17 cellular contexts compared by ENCODE assay signal in genomic region chr7:157844611-157845010, GRCh38.
DNase-seq lines count a peak whose midpoint lies in the region; ATAC-seq, FAIRE-seq and TF ChIP-seq lines count a peak whose summit lies in the region.
"Had no signal": no experiment of that assay in that cellular context is flagged by ENCODE, and none has a peak within 500 bp of the region (broad histone marks: within the 10 kb centered on the region; RNA-seq: fewer than 3 reads in every experiment).

No MANE protein-coding gene starts in this region.

- H2BK5ac ChIP-seq in H1 (ENCODE audit: low read depth, low read length) = no peak overlapping the region

- no peak overlapping the region for H3K23ac ChIP-seq in H1 (ENCODE audit: insufficient read length)

- H2BK120ac ChIP-seq in H1 (replicated peaks; ENCODE audit: low read depth, low read length) = no peak overlapping the region

- BruUV-seq in HCT116 (replicated peaks; lab: Mats Ljungman, UMichigan) = no TSS peak

- H3K27ac ChIP-seq in HCT116 (ENCODE audit: low read depth, low read length) = no peak overlapping the region
- H3K27ac ChIP-seq in H1 (ENCODE audit: low read depth, low read length) = no peak overlapping the region
- H3K27ac ChIP-seq in neural progenitor cell = no peak overlapping the region
- H3K27ac ChIP-seq in upper lobe of right lung = no peak overlapping the region

- DNase-seq in HCT116 (ENCODE audit: low read depth, low spot score) (no peak), H1 (ENCODE audit: low read depth in 1 of 2, low spot score in 2 of 2) (no peak), neural progenitor cell (ENCODE audit: low spot score) (no peak), upper lobe of right lung (peak; percentile 31), 8988T (no peak), NCI-H2171 (lab: John Stamatoyannopoulos, UW) (no peak)
- DNase-seq: Calu3; CD8-positive, alpha-beta T cell; DMS79 treated with DMSO at 0.1 percent for 48 hours; GF-D8; H7 had no signal

- peak overlapping the region; percentile 78 for H4K91ac ChIP-seq in H1 (replicated peaks; ENCODE audit: insufficient read length, low read length)

- H3K9me3 Mint-ChIP-seq in neural progenitor cell = peaks cover 6% of the 10 kb centered on the region
- H3K9me3 Mint-ChIP-seq: CD8-positive, alpha-beta T cell; GM23338; IgD-negative memory B cell had no signal

- intact Hi-C loops in HCT116 (cut with micrococcal nuclease) (no loop called here), upper lobe of right lung (cut with DNase I) (no loop called here)

- peaks cover 6% of the 10 kb centered on the region for H3K27me3 Mint-ChIP-seq in neural progenitor cell (ENCODE audit: insufficient read depth, low read depth)
- H3K27me3 Mint-ChIP-seq: B cell had no signal

- H3K27me3 ChIP-seq in HCT116 (ENCODE audit: insufficient read depth, low read length) (no peaks in the 10 kb centered on the region), H1 (replicated peaks in 1 of 4; ENCODE audit: control insufficient read depth in 3 of 4, extremely low read depth in 1 of 4, insufficient read depth in 3 of 4, low read length in 3 of 4) (peaks cover 0 to 1% (median 0%) of the 10 kb centered on the region in 4 experiments; a peak in 1 of 7 replicates), neural progenitor cell (no peaks in the 10 kb centered on the region), upper lobe of right lung (peaks cover 8% of the 10 kb centered on the region)

- H2BK12ac ChIP-seq in H1 (ENCODE audit: low read depth, low read length) = peak overlapping the region; percentile 63; the same call in 1 of the 2 replicates

- peak overlapping the region; percentile 38; the same call in 1 of the 2 replicates for H3K4me2 ChIP-seq in HCT116 (ENCODE audit: low read length)
- no peak overlapping the region for H3K4me2 ChIP-seq in H1 (ENCODE audit: insufficient read depth in 1 of 2, low read depth in 2 of 2, low read length in 2 of 2)
- H3K4me2 ChIP-seq in neural progenitor cell = no peak overlapping the region
- H3K4me2 ChIP-seq: GM23338 had no signal

- H3K18ac ChIP-seq in H1 (ENCODE audit: extremely low read depth, low read length) = no peak overlapping the region; the same call in 1 of the 2 replicates

- H3K36me3 ChIP-seq in HCT116 (ENCODE audit: control insufficient read depth in 1 of 2, insufficient read depth in 2 of 2, low read length in 2 of 2) = no peaks in the 10 kb centered on the region
- H3K36me3 ChIP-seq in H1 (ENCODE audit: control insufficient read depth in 2 of 4, insufficient read depth in 4 of 4, low read length in 3 of 4) = no peaks in the 10 kb centered on the region; a peak in 1 of 8 replicates
- H3K36me3 ChIP-seq in neural progenitor cell = no peaks in the 10 kb centered on the region
- H3K36me3 ChIP-seq in upper lobe of right lung = no peaks in the 10 kb centered on the region
- H3K36me3 ChIP-seq: BLaER1 treated with 17β-estradiol and CSF1 and Interleukin-3, amounts not matched to agents 10 nM and 100 nM had no signal

- POLR2A ChIA-PET in HCT116 (lab: Charles Lee) (no interaction called here), H1 (lab: Charles Lee; ENCODE audit: partially characterized antibody) (no interaction called here)

- no peak for FAIRE-seq in H1 (lab: Jason Lieb, UNC)
- FAIRE-seq: HepG2 had no signal

- no peaks in the 10 kb centered on the region for H3K79me1 ChIP-seq in H1 (ENCODE audit: low read depth, low read length)

- H3K4me3 Mint-ChIP-seq in neural progenitor cell = no peak overlapping the region
- H3K4me3 Mint-ChIP-seq: B cell; CD8-positive, alpha-beta T cell; GM23338; IgD-negative memory B cell had no signal

- H3K36me3 Mint-ChIP-seq in neural progenitor cell = no peaks in the 10 kb centered on the region
- H3K36me3 Mint-ChIP-seq: CD8-positive, alpha-beta T cell; IgD-negative memory B cell had no signal

- RAD21 ChIA-PET in HCT116 (lab: Charles Lee; ENCODE audit: low non-redundant PET in 1 of 2, low total read pairs in 2 of 2, uncharacterized antibody in 2 of 2, unreplicated experiment in 2 of 2) = no interaction called here

- WGBS in H1 (ENCODE audit: extremely low coverage in 1 of 2, insufficient coverage in 1 of 2, insufficient read length in 1 of 2, insufficient replicate concordance in 2 of 2, low coverage in 1 of 2, low lambda C conversion rate in 2 of 2, missing lambda C conversion rate in 1 of 2), 2 experiments = 94% methylated on average over 17 of the region's 17 CpGs; no CpG with 5 or more reads in 1 of the 2 experiments

- peaks cover 34% of the 10 kb centered on the region for H3F3A ChIP-seq in neural progenitor cell (ENCODE audit: low read depth)

- H3K27ac Mint-ChIP-seq in neural progenitor cell = peak overlapping the region; percentile 90
- H3K27ac Mint-ChIP-seq: B cell; CD8-positive, alpha-beta T cell; GM23338; IgD-negative memory B cell had no signal

- H4K20me1 ChIP-seq in HCT116 (ENCODE audit: insufficient read depth) (no peaks in the 10 kb centered on the region), H1 (replicated peaks in 1 of 2; ENCODE audit: control insufficient read depth in 1 of 2, insufficient read depth in 2 of 2, low read length in 2 of 2) (peaks cover 0 to under 1% of the 10 kb centered on the region in 2 experiments), neural progenitor cell (ENCODE audit: low read depth) (no peaks in the 10 kb centered on the region)
- H4K20me1 ChIP-seq: BLaER1 treated with 17β-estradiol and CSF1 and Interleukin-3, amounts not matched to agents 10 nM and 100 nM had no signal

- no peak overlapping the region for H3K4me3 ChIP-seq in HCT116 (replicated peaks in 1 of 2; ENCODE audit: low read depth in 1 of 2, low read length in 2 of 2)
- H3K4me3 ChIP-seq in H1 (ENCODE audit: extremely low read depth in 1 of 4, insufficient read depth in 2 of 4, low read depth in 3 of 4, low read length in 4 of 4) = no peak overlapping the region
- H3K4me3 ChIP-seq in neural progenitor cell = no peak overlapping the region
- no peak overlapping the region for H3K4me3 ChIP-seq in upper lobe of right lung
- H3K4me3 ChIP-seq: BLaER1 treated with 17β-estradiol and CSF1 and Interleukin-3, amounts not matched to agents 10 nM and 100 nM; GM23338 had no signal

- no peak for TF ChIP-seq CTCF in HCT116 (IDR thresholded peaks at IDR 0.05 in 2 of 3, conservative IDR thresholded peaks at IDR 0.05 in 1 of 3; ENCODE audit: borderline replicate concordance in 1 of 3, insufficient read depth in 1 of 3, low read depth in 2 of 3, low read length in 2 of 3)
- TF ChIP-seq CTCF in H1 (IDR thresholded peaks at IDR 0.05; ENCODE audit: control extremely low read depth in 1 of 3, insufficient read depth in 1 of 3, low read depth in 1 of 3, low read length in 3 of 3) = no peak
- no peak for TF ChIP-seq CTCF in neural progenitor cell (IDR thresholded peaks at IDR 0.05)
- no peak for TF ChIP-seq CTCF in upper lobe of right lung (IDR thresholded peaks at IDR 0.05)

- H2BK20ac ChIP-seq in H1 (ENCODE audit: low read length) = peak overlapping the region; percentile 43; the same call in 1 of the 2 replicates

- peaks cover 4% of the 10 kb centered on the region; the same call in 1 of the 2 replicates for H3K23me2 ChIP-seq in H1 (ENCODE audit: low read depth, low read length)

- peaks cover 41% of the 10 kb centered on the region for H3K4me1 Mint-ChIP-seq in neural progenitor cell
- H3K4me1 Mint-ChIP-seq: B cell, GM23338, IgD-negative memory B cell had no signal

- H3K4ac ChIP-seq in H1 (replicated peaks; ENCODE audit: insufficient read length, low read depth, low read length) = no peak overlapping the region

- no peak for TF ChIP-seq POLR2A in HCT116 (IDR thresholded peaks at IDR 0.05; ENCODE audit: borderline replicate concordance, extremely low read depth, insufficient read depth, insufficient read length)
- TF ChIP-seq POLR2A in H1 (IDR thresholded peaks at IDR 0.05; ENCODE audit: control extremely low read depth in 1 of 2, low read depth in 2 of 2, low read length in 2 of 2) = no peak

- no peak overlapping the region for H3K9ac ChIP-seq in HCT116 (ENCODE audit: low read length)
- no peak overlapping the region for H3K9ac ChIP-seq in H1 (replicated peaks in 1 of 4; ENCODE audit: extremely low read depth in 1 of 4, low read depth in 3 of 4, low read length in 3 of 4)
- H3K9ac ChIP-seq in neural progenitor cell = no peak overlapping the region
- H3K9ac ChIP-seq: BLaER1 treated with 17β-estradiol and CSF1 and Interleukin-3, amounts not matched to agents 10 nM and 100 nM had no signal

- ATAC-seq in HCT116 (no peak), upper lobe of right lung (no peak), HG02852 (IDR thresholded peaks at IDR 0.05; ENCODE audit: unreplicated experiment) (no peak)
- ATAC-seq: CD8-positive, alpha-beta T cell; GM23338; HepG2 had no signal

- H4K5ac ChIP-seq in H1 (ENCODE audit: insufficient read length, low read depth, low read length) = no peak overlapping the region

- H3K56ac ChIP-seq in H1 (replicated peaks; ENCODE audit: insufficient read length, low read depth, low read length) = no peak overlapping the region

- TF ChIP-seq RAD21 in HCT116 (IDR thresholded peaks at IDR 0.05; ENCODE audit: low read depth) (no peak), H1 (IDR thresholded peaks at IDR 0.05 in 1 of 2, conservative IDR thresholded peaks at IDR 0.05 in 1 of 2; ENCODE audit: low read depth in 2 of 2, low read length in 2 of 2) (no peak)

- no peak for TF ChIP-seq EP300 in H1 (IDR thresholded peaks at IDR 0.05; ENCODE audit: borderline replicate concordance in 1 of 2, low read depth in 2 of 2, low read length in 2 of 2)

- no peak overlapping the region for H3K14ac ChIP-seq in H1 (ENCODE audit: insufficient read length)

- H3K4me1 ChIP-seq in HCT116 (ENCODE audit: control insufficient read depth in 1 of 2, insufficient read depth in 2 of 2, low read length in 2 of 2) (peaks cover 0 to 10% of the 10 kb centered on the region in 2 experiments; a peak in 2 of 4 replicates), H1 (replicated peaks in 1 of 4; ENCODE audit: control insufficient read depth in 3 of 4, insufficient read depth in 4 of 4, low read length in 3 of 4) (peaks cover 0 to 23% (median 15%) of the 10 kb centered on the region in 4 experiments; a peak in 6 of 7 replicates), neural progenitor cell (peaks cover 34% of the 10 kb centered on the region), upper lobe of right lung (no peaks in the 10 kb centered on the region)

- no peaks in the 10 kb centered on the region for H3K9me2 ChIP-seq in HCT116 (ENCODE audit: insufficient read depth)

- peak overlapping the region; percentile 82; the same call in 1 of the 2 replicates for H4K8ac ChIP-seq in H1 (ENCODE audit: extremely low read depth, insufficient read depth, low read length)

- CTCF ChIA-PET in HCT116 (lab: Charles Lee) (no interaction called here), H1 (lab: Charles Lee; ENCODE audit: partially characterized antibody) (interaction anchor here (0.5 kb wide), 1 partner anchor 11 kb away, joined by 4 read pairs; no protein-coding TSS in a partner anchor)

- H2AK5ac ChIP-seq in H1 (ENCODE audit: low read depth, low read length) = peak overlapping the region; percentile 24

- H2AFZ ChIP-seq in HCT116 (ENCODE audit: low read depth, low read length, poor library complexity, severe bottlenecking) = no peak overlapping the region
- no peak overlapping the region for H2AFZ ChIP-seq in H1 (ENCODE audit: low read length)
- no peak overlapping the region for H2AFZ ChIP-seq in neural progenitor cell (replicated peaks)
- H2AFZ ChIP-seq: GM23338 had no signal

- peak overlapping the region; percentile 95 for H2BK15ac ChIP-seq in H1 (ENCODE audit: low read length)

- peaks cover 0 to 8% of the 10 kb centered on the region in 2 experiments; a peak in 1 of 4 replicates for H3K9me3 ChIP-seq in HCT116 (ENCODE audit: control insufficient read depth in 1 of 2, insufficient read depth in 1 of 2, low read depth in 1 of 2, low read length in 2 of 2)
- peaks cover 4% of the 10 kb centered on the region in 2 experiments; a peak in 2 of 4 replicates for H3K9me3 ChIP-seq in H1 (ENCODE audit: insufficient read depth in 2 of 2, low read depth in 1 of 2, low read length in 1 of 2)
- H3K9me3 ChIP-seq in neural progenitor cell (ENCODE audit: low read depth) = no peaks in the 10 kb centered on the region
- no peaks in the 10 kb centered on the region for H3K9me3 ChIP-seq in upper lobe of right lung

- H3K79me2 ChIP-seq in HCT116 (ENCODE audit: insufficient read depth, low read length) (no peaks in the 10 kb centered on the region), H1 (ENCODE audit: control insufficient read depth in 1 of 2, insufficient read depth in 2 of 2, low read length in 2 of 2) (no peaks in the 10 kb centered on the region), neural progenitor cell (ENCODE audit: low read depth) (no peaks in the 10 kb centered on the region)
